In the genomic region with DNA sequence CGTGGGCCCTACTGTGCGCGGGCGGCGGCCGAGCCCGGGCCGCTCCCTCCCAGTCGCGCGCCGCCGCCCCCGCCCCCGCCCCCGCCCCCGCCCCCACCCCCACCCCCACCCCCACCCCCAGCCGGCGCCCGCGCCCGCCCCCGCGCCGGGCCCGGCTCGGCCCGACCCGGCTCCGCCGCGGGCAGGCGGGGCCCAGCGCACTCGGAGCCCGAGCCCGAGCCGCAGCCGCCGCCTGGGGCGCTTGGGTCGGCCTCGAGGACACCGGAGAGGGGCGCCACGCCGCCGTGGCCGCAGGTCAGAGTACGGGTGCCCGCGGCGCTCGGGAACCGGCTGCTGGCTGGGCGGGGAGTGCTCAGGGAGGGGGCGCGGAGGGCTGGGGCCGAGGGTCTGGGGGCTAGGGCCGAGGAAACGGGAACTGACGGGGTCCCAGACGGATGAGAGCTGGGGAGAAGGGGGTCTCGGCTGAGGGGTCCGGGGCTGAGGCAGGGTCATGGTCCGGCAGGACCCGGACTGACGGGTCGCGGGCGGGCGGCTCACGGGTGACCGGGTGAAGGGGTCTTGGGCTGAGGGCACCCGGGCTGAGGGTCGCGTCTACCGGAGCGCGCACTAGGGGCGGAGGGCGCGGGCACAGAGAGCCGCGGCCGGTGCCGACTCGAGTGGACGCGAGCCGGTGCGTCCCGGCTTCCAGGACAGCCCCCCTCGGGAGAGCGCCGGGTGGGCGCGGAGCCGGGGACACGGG, we compare ENCODE assay signal across 8 cellular contexts. TPM values are rescaled to one million over a fixed set of nuclear protein-coding genes. Genes with fewer than 3 reads are reported as not detected.
A peak's percentile ranks its signal among the peaks of the same experiment; 100 is the strongest.
DNase-seq lines count a peak whose midpoint lies in the region; ATAC-seq and TF ChIP-seq lines count a peak whose summit lies in the region.

No MANE protein-coding gene starts in this region.

- peak overlapping the region; percentile 72 for H2AFZ ChIP-seq in smooth muscle cell (ENCODE audit: low read depth)

- H3K27ac ChIP-seq in C4-2B (peak overlapping the region; percentile 46), iPS-18a (ENCODE audit: low read length) (no peak overlapping the region), smooth muscle cell (ENCODE audit: low read depth) (no peak overlapping the region), SJCRH30 (no peak overlapping the region)

- no peaks in the 10 kb centered on the region for H3F3A ChIP-seq in smooth muscle cell (ENCODE audit: low read depth)

- H3K4me3 ChIP-seq in astrocyte of the cerebellum (ENCODE audit: low read depth, low read length) (peak overlapping the region; percentile 71), iPS-18a (ENCODE audit: low read length) (peak overlapping the region; percentile 46), smooth muscle cell (peak overlapping the region; percentile 64), SJCRH30 (no peak overlapping the region)

- H3K79me2 ChIP-seq in smooth muscle cell (ENCODE audit: low read depth) = no peaks in the 10 kb centered on the region

- 2% methylated on average over 17 of the region's 100 CpGs for WGBS in smooth muscle cell (ENCODE audit: low lambda C conversion rate)

- in situ Hi-C loops in astrocyte of the cerebellum (cut with HindIII; ENCODE audit: low sequenced_read_pairs) = no loop called here

- DNase-seq in astrocyte of the cerebellum (ENCODE audit: low read depth) = no peak
- no peak for DNase-seq in smooth muscle cell (lab: John Stamatoyannopoulos, UW; ENCODE audit: unreplicated experiment)
- no peak for DNase-seq in SJCRH30
- DNase-seq in central memory CD4-positive, alpha-beta T cell = no peak

- H3K9ac ChIP-seq in iPS-18a (ENCODE audit: low read length) (no peak overlapping the region), smooth muscle cell (ENCODE audit: low read depth) (peak overlapping the region; percentile 48)

- no peaks in the 10 kb centered on the region for H4K20me1 ChIP-seq in smooth muscle cell (ENCODE audit: low read depth)

- H3K27me3 ChIP-seq in iPS-18a (ENCODE audit: control insufficient read depth, insufficient read depth, low read length) = peaks cover 71% of the 10 kb centered on the region
- peaks cover 51% of the 10 kb centered on the region for H3K27me3 ChIP-seq in smooth muscle cell (ENCODE audit: low read depth)
- no peaks in the 10 kb centered on the region for H3K27me3 ChIP-seq in SJCRH30

- H3K9me3 ChIP-seq in iPS-18a (ENCODE audit: control insufficient read depth, low read depth, low read length) = no peaks in the 10 kb centered on the region
- no peaks in the 10 kb centered on the region for H3K9me3 ChIP-seq in smooth muscle cell (replicated peaks; ENCODE audit: low read depth)
- no peaks in the 10 kb centered on the region for H3K9me3 ChIP-seq in SJCRH30 (replicated peaks)

- ATAC-seq in HG03432 (IDR thresholded peaks at IDR 0.05; ENCODE audit: unreplicated experiment) (peak; percentile 42), HG03175 (IDR thresholded peaks at IDR 0.05; ENCODE audit: unreplicated experiment) (no peak)

- peak overlapping the region; percentile 94 for H3K4me2 ChIP-seq in smooth muscle cell

- TF ChIP-seq CTCF in C4-2B (conservative IDR thresholded peaks at IDR 0.05) (peak; percentile 4), astrocyte of the cerebellum (IDR thresholded peaks at IDR 0.05; ENCODE audit: low read depth, low read length, missing control alignments) (no peak), smooth muscle cell (IDR thresholded peaks at IDR 0.05; ENCODE audit: borderline replicate concordance, insufficient read depth, poor library complexity, severe bottlenecking) (no peak)

- H3K36me3 ChIP-seq in iPS-18a (ENCODE audit: control insufficient read depth, low read depth, low read length) (no peaks in the 10 kb centered on the region), smooth muscle cell (ENCODE audit: low read depth) (no peaks in the 10 kb centered on the region), SJCRH30 (no peaks in the 10 kb centered on the region)

- H3K4me1 ChIP-seq in iPS-18a (ENCODE audit: control insufficient read depth, low read depth, low read length) = no peaks in the 10 kb centered on the region
- peaks cover 3% of the 10 kb centered on the region for H3K4me1 ChIP-seq in smooth muscle cell (ENCODE audit: low read depth)
- H3K4me1 ChIP-seq in SJCRH30 = no peaks in the 10 kb centered on the region

RNA-seq across cellular contexts. Expression of a gene that starts 1.0 kb away (rescaled TPM):
- 8.5 and 10.2 TPM in 2 replicates for total RNA-seq in smooth muscle cell
- 1.5 and 7.8 TPM in 2 replicates for polyA plus RNA-seq in smooth muscle cell
- total RNA-seq in SJCRH30 (2014; rRNA removed; shearing (Covaris generic)) = 0.06 and 0.08 TPM in 2 replicates
